28 cellular contexts compared by ENCODE assay signal in genomic region chr2:237763812-237764211, GRCh38. TPM values are rescaled to one million over a fixed set of nuclear protein-coding genes. Genes with fewer than 3 reads are reported as not detected.
DNase-seq lines count a peak whose midpoint lies in the region; ATAC-seq and TF ChIP-seq lines count a peak whose summit lies in the region.
"Had no signal": no experiment of that assay in that cellular context is flagged by ENCODE, and none has a peak within 500 bp of the region (broad histone marks: within the 10 kb centered on the region; RNA-seq: fewer than 3 reads in every experiment).

No MANE protein-coding gene starts in this region.

- H3K36me3 ChIP-seq in CD4-positive, CD25-positive, alpha-beta regulatory T cell (ENCODE audit: control insufficient read depth, insufficient read depth, low read length) = peaks cover 74% of the 10 kb centered on the region
- H3K36me3 ChIP-seq in Panc1 (ENCODE audit: control insufficient read depth, insufficient read depth, low read length) = peaks cover 10% of the 10 kb centered on the region
- peaks cover 31% of the 10 kb centered on the region for H3K36me3 ChIP-seq in BE2C

- no peak overlapping the region for H3K27ac ChIP-seq in CD4-positive, CD25-positive, alpha-beta regulatory T cell (ENCODE audit: insufficient read depth, low read length, poor library complexity, severe bottlenecking)
- no peak overlapping the region for H3K27ac ChIP-seq in Panc1 (ENCODE audit: low read length)
- H3K27ac ChIP-seq: prostate gland had no signal

- no peaks in the 10 kb centered on the region for H3K27me3 Mint-ChIP-seq in activated CD4-positive, alpha-beta T cell treated with anti-CD3 and anti-CD28 coated beads, Interleukin-2, amount 10 ng/mL, durations not matched to agents 24 days and 14 days
- no peaks in the 10 kb centered on the region for H3K27me3 Mint-ChIP-seq in activated CD4-positive, alpha-beta T cell treated with anti-CD3 and anti-CD28 coated beads, Interleukin-2, amount 10 ng/mL, durations not matched to agents 7 days and 5 days
- H3K27me3 Mint-ChIP-seq in CD4-positive, CD25-positive, alpha-beta regulatory T cell = no peaks in the 10 kb centered on the region
- H3K27me3 Mint-ChIP-seq: activated CD8-positive, alpha-beta T cell treated with anti-CD3 and anti-CD28 coated beads for 36 hours; activated naive CD8-positive, alpha-beta T cell treated with anti-CD3 and anti-CD28 coated beads for 36 hours; dendritic cell treated with granulocyte-macrophage colony-stimulating factor and Interleukin-4, amounts not matched to agents 40 ng/mL and 50 ng/mL, for 4 days; stimulated activated memory B cell treated with anti-CD40 and anti-IgM and Interleukin-4, amounts not matched to agents 10 μg/mL and 1 μg/mL and 100 μg/mL, for 72 hours had no signal

- H3K4me1 Mint-ChIP-seq in activated CD4-positive, alpha-beta T cell treated with anti-CD3 and anti-CD28 coated beads, Interleukin-2, amount 10 ng/mL, durations not matched to agents 24 days and 14 days = peaks cover 5% of the 10 kb centered on the region
- no peaks in the 10 kb centered on the region for H3K4me1 Mint-ChIP-seq in activated CD4-positive, alpha-beta T cell treated with anti-CD3 and anti-CD28 coated beads, Interleukin-2, amount 10 ng/mL, durations not matched to agents 7 days and 5 days
- H3K4me1 Mint-ChIP-seq in CD4-positive, CD25-positive, alpha-beta regulatory T cell = peaks cover 0 to 11% (median 7%) of the 10 kb centered on the region in 4 donors
- H3K4me1 Mint-ChIP-seq: activated naive CD8-positive, alpha-beta T cell treated with anti-CD3 and anti-CD28 coated beads for 36 hours; endodermal cell; GM23338; stimulated activated memory B cell treated with anti-CD40 and anti-IgM and Interleukin-4, amounts not matched to agents 10 μg/mL and 1 μg/mL and 100 μg/mL, for 72 hours had no signal

- no peaks in the 10 kb centered on the region for H3K27me3 ChIP-seq in CD4-positive, CD25-positive, alpha-beta regulatory T cell (ENCODE audit: control insufficient read depth, insufficient read depth, low read length)
- H3K27me3 ChIP-seq in Panc1 (ENCODE audit: control insufficient read depth, insufficient read depth, low read length) = no peaks in the 10 kb centered on the region
- no peaks in the 10 kb centered on the region for H3K27me3 ChIP-seq in BE2C

- no peaks in the 10 kb centered on the region for H3K9me3 ChIP-seq in CD4-positive, CD25-positive, alpha-beta regulatory T cell (ENCODE audit: control insufficient read depth in 2 of 2, low read length in 2 of 2)
- H3K9me3 ChIP-seq in Panc1 (ENCODE audit: control insufficient read depth, insufficient read depth, low read depth, low read length) = no peaks in the 10 kb centered on the region
- no peaks in the 10 kb centered on the region for H3K9me3 ChIP-seq in BE2C
- H3K9me3 ChIP-seq: prostate gland had no signal

- CTCF ChIA-PET in activated CD4-positive, alpha-beta T cell treated with anti-CD3 and anti-CD28 coated beads, Interleukin-2, amount 10 ng/mL, durations not matched to agents 7 days and 5 days (lab: Charles Lee) = no interaction called here
- CTCF ChIA-PET in Panc1 (lab: Charles Lee) = no interaction called here

- H3K36me3 Mint-ChIP-seq in activated CD4-positive, alpha-beta T cell treated with anti-CD3 and anti-CD28 coated beads, Interleukin-2, amount 10 ng/mL, durations not matched to agents 24 days and 14 days (ENCODE audit: low read depth) = peaks cover 61% of the 10 kb centered on the region
- H3K36me3 Mint-ChIP-seq in activated CD4-positive, alpha-beta T cell treated with anti-CD3 and anti-CD28 coated beads, Interleukin-2, amount 10 ng/mL, durations not matched to agents 7 days and 5 days (ENCODE audit: low read depth) = peaks cover 51% of the 10 kb centered on the region
- peaks cover 37% of the 10 kb centered on the region for H3K36me3 Mint-ChIP-seq in CD4-positive, CD25-positive, alpha-beta regulatory T cell

- no peak for TF ChIP-seq CTCF in Panc1 (IDR thresholded peaks at IDR 0.05)
- TF ChIP-seq CTCF in BE2C (IDR thresholded peaks at IDR 0.05; ENCODE audit: low read depth, low read length) = no peak

- intact Hi-C loops in activated CD4-positive, alpha-beta T cell treated with anti-CD3 and anti-CD28 coated beads, Interleukin-2, amount 10 ng/mL, durations not matched to agents 24 days and 14 days (cut with micrococcal nuclease) = no loop called here
- intact Hi-C loops in Panc1 (cut with micrococcal nuclease; ENCODE audit: unreplicated experiment) = no loop called here
- intact Hi-C loops in left cardiac atrium (cut with DNase I) = no loop called here

- in situ Hi-C loops in Panc1 (cut with HindIII; ENCODE audit: low pct_unique_long_range_greater_than_20kb, low sequenced_read_pairs) = no loop called here

- H3K4me3 Mint-ChIP-seq in activated CD4-positive, alpha-beta T cell treated with anti-CD3 and anti-CD28 coated beads, Interleukin-2, amount 10 ng/mL, durations not matched to agents 24 days and 14 days = no peak overlapping the region
- H3K4me3 Mint-ChIP-seq in activated CD4-positive, alpha-beta T cell treated with anti-CD3 and anti-CD28 coated beads, Interleukin-2, amount 10 ng/mL, durations not matched to agents 7 days and 5 days = no peak overlapping the region
- no peak overlapping the region for H3K4me3 Mint-ChIP-seq in CD4-positive, CD25-positive, alpha-beta regulatory T cell
- H3K4me3 Mint-ChIP-seq: activated CD8-positive, alpha-beta T cell treated with anti-CD3 and anti-CD28 coated beads for 36 hours; activated naive CD8-positive, alpha-beta T cell treated with anti-CD3 and anti-CD28 coated beads for 36 hours; dendritic cell treated with granulocyte-macrophage colony-stimulating factor and Interleukin-4, amounts not matched to agents 40 ng/mL and 50 ng/mL, for 4 days; endodermal cell; GM23338; HFFc6; mesothelial cell of epicardium; stimulated activated memory B cell treated with anti-CD40 and anti-IgM and Interleukin-4, amounts not matched to agents 10 μg/mL and 1 μg/mL and 100 μg/mL, for 72 hours; T-helper 1 cell treated with Interleukin-12 subunit alpha and Interleukin-12 subunit beta and Interleukin-4 antibody, amounts not matched to agents 30 μg/mL and 1 μg/mL, for 36 hours had no signal

- H3K4me3 ChIP-seq in CD4-positive, CD25-positive, alpha-beta regulatory T cell (ENCODE audit: low read depth, low read length) = no peak overlapping the region
- H3K4me3 ChIP-seq in Panc1 (ENCODE audit: low read depth in 2 of 2, low read length in 2 of 2) (no peak overlapping the region), BE2C (ENCODE audit: low read depth, low read length) (no peak overlapping the region)
- H3K4me3 ChIP-seq: GM23338, K562, prostate gland had no signal

- DNase-seq in activated CD4-positive, alpha-beta T cell treated with anti-CD3 and anti-CD28 coated beads, Interleukin-2, amount 10 ng/mL, durations not matched to agents 24 days and 14 days = no peak
- no peak for DNase-seq in activated CD4-positive, alpha-beta T cell treated with anti-CD3 and anti-CD28 coated beads, Interleukin-2, amount 10 ng/mL, durations not matched to agents 7 days and 5 days
- no peak for DNase-seq in CD4-positive, CD25-positive, alpha-beta regulatory T cell
- DNase-seq in Panc1 (ENCODE audit: low read depth, low spot score) = no peak
- no peak for DNase-seq in left cardiac atrium
- no peak for DNase-seq in NCI-H774 (lab: John Stamatoyannopoulos, UW)
- DNase-seq in BE2C = no peak
- no peak for DNase-seq in stimulated activated CD8-positive, alpha-beta memory T cell treated with anti-CD3 and anti-CD28 coated beads, Interleukin-4, amount 100 ng/mL, for 48 hours
- DNase-seq: activated CD8-positive, alpha-beta T cell treated with anti-CD3 and anti-CD28 coated beads for 36 hours; activated gamma-delta T cell; activated naive CD8-positive, alpha-beta T cell treated with anti-CD3 and anti-CD28 coated beads for 36 hours; endodermal cell; HFFc6; NCI-H1092; NCI-H1694 treated with DMSO at 0.1 percent for 48 hours; NCI-H2171 treated with DMSO at 0.1 percent for 48 hours; NCI-H510A; stimulated activated CD4-positive, alpha-beta T cell treated with anti-CD3 and anti-CD28 coated beads, Interleukin-4, amount 100 ng/mL, for 24 hours had no signal

- no peaks in the 10 kb centered on the region for H3K9me3 Mint-ChIP-seq in activated CD4-positive, alpha-beta T cell treated with anti-CD3 and anti-CD28 coated beads, Interleukin-2, amount 10 ng/mL, durations not matched to agents 24 days and 14 days
- H3K9me3 Mint-ChIP-seq in activated CD4-positive, alpha-beta T cell treated with anti-CD3 and anti-CD28 coated beads, Interleukin-2, amount 10 ng/mL, durations not matched to agents 7 days and 5 days = no peaks in the 10 kb centered on the region
- no peaks in the 10 kb centered on the region for H3K9me3 Mint-ChIP-seq in CD4-positive, CD25-positive, alpha-beta regulatory T cell
- H3K9me3 Mint-ChIP-seq: activated CD8-positive, alpha-beta T cell treated with anti-CD3 and anti-CD28 coated beads for 36 hours; activated naive CD8-positive, alpha-beta T cell treated with anti-CD3 and anti-CD28 coated beads for 36 hours; dendritic cell treated with granulocyte-macrophage colony-stimulating factor and Interleukin-4, amounts not matched to agents 40 ng/mL and 50 ng/mL, for 4 days; endodermal cell; GM23338; HFFc6; mesothelial cell of epicardium; stimulated activated memory B cell treated with anti-CD40 and anti-IgM and Interleukin-4, amounts not matched to agents 10 μg/mL and 1 μg/mL and 100 μg/mL, for 72 hours; T-helper 1 cell treated with Interleukin-12 subunit alpha and Interleukin-12 subunit beta and Interleukin-4 antibody, amounts not matched to agents 30 μg/mL and 1 μg/mL, for 36 hours had no signal

- H3K4me1 ChIP-seq in CD4-positive, CD25-positive, alpha-beta regulatory T cell (ENCODE audit: control insufficient read depth, insufficient read depth, low read length, poor library complexity, severe bottlenecking) = no peaks in the 10 kb centered on the region
- H3K4me1 ChIP-seq in Panc1 (ENCODE audit: control insufficient read depth, insufficient read depth, low read length) (no peaks in the 10 kb centered on the region), BE2C (no peaks in the 10 kb centered on the region)
- H3K4me1 ChIP-seq: prostate gland had no signal

- peak overlapping the region; percentile 51 for H3K27ac Mint-ChIP-seq in activated CD4-positive, alpha-beta T cell treated with anti-CD3 and anti-CD28 coated beads, Interleukin-2, amount 10 ng/mL, durations not matched to agents 24 days and 14 days
- no peak overlapping the region for H3K27ac Mint-ChIP-seq in activated CD4-positive, alpha-beta T cell treated with anti-CD3 and anti-CD28 coated beads, Interleukin-2, amount 10 ng/mL, durations not matched to agents 7 days and 5 days
- H3K27ac Mint-ChIP-seq in CD4-positive, CD25-positive, alpha-beta regulatory T cell = peak overlapping the region in 2 of 3 donors; percentile 46 to 71
- H3K27ac Mint-ChIP-seq: activated CD8-positive, alpha-beta T cell treated with anti-CD3 and anti-CD28 coated beads for 36 hours; activated naive CD8-positive, alpha-beta T cell treated with anti-CD3 and anti-CD28 coated beads for 36 hours; dendritic cell treated with granulocyte-macrophage colony-stimulating factor and Interleukin-4, amounts not matched to agents 40 ng/mL and 50 ng/mL, for 4 days; endodermal cell; GM23338; mesothelial cell of epicardium; stimulated activated memory B cell treated with anti-CD40 and anti-IgM and Interleukin-4, amounts not matched to agents 10 μg/mL and 1 μg/mL and 100 μg/mL, for 72 hours; T-helper 1 cell treated with Interleukin-12 subunit alpha and Interleukin-12 subunit beta and Interleukin-4 antibody, amounts not matched to agents 30 μg/mL and 1 μg/mL, for 36 hours had no signal

- BruUV-seq in Panc1 (replicated peaks; lab: Mats Ljungman, UMichigan) = TSS peak; percentile 87

- POLR2A ChIA-PET in activated CD4-positive, alpha-beta T cell treated with anti-CD3 and anti-CD28 coated beads, Interleukin-2, amount 10 ng/mL, durations not matched to agents 7 days and 5 days (lab: Charles Lee) = no interaction called here
- POLR2A ChIA-PET in Panc1 (lab: Charles Lee) = no interaction called here

- no peak for ATAC-seq in CD4-positive, CD25-positive, alpha-beta regulatory T cell (ENCODE audit: low read depth in 2 of 2)
- ATAC-seq in Panc1 (no peak), left cardiac atrium (peak; percentile 70 to 80)
- ATAC-seq: activated CD4-positive, CD25-positive, alpha-beta regulatory T cell treated with anti-CD3 and anti-CD28 coated beads, Interleukin-2, amount 50 U/mL, for 24 hours; activated CD8-positive, alpha-beta T cell treated with anti-CD3 and anti-CD28 coated beads for 36 hours; esophagus mucosa; GM23338; K562; SK-N-SH treated with all-trans-retinoic acid at 6 μM for 48 hours; stimulated activated memory B cell treated with anti-CD40 and anti-IgM and Interleukin-4, amounts not matched to agents 10 μg/mL and 1 μg/mL and 100 μg/mL, for 72 hours had no signal

RNA-seq across cellular contexts. Expression of gene RBM44, which starts 34.8 kb away (rescaled TPM):
- total RNA-seq in activated CD4-positive, alpha-beta T cell treated with anti-CD3 and anti-CD28 coated beads, Interleukin-2, amount 10 ng/mL, durations not matched to agents 24 days and 14 days = 0.42 and 0.57 TPM in 2 replicates
- 1 to 10 TPM; 1.3 to 1.4 TPM for total RNA-seq in activated CD4-positive, alpha-beta T cell treated with anti-CD3 and anti-CD28 coated beads, Interleukin-2, amount 10 ng/mL, durations not matched to agents 7 days and 5 days
- 4.5 TPM for total RNA-seq in CD4-positive, CD25-positive, alpha-beta regulatory T cell
- polyA plus RNA-seq in CD4-positive, CD25-positive, alpha-beta regulatory T cell = under 1 TPM in 2 of 4 donors, not detected in 2; 0.21 to 0.28 TPM
- total RNA-seq in Panc1 (2021; ENCODE audit: unreplicated experiment) (0.90 TPM), left cardiac atrium (under 1 TPM; 0.38 to 0.47 TPM)
- 0.29 TPM for polyA plus RNA-seq in Panc1 (2012; ENCODE audit: insufficient read length)
- polyA plus RNA-seq in BE2C (2012; ENCODE audit: insufficient read depth, insufficient read length, low read depth) = 0.22 TPM

Comparison
In these comparisons a context has a peak if more than half of its experiments do, and no peak if none do; other contexts are left out.
1. ATAC-seq: peak in left cardiac atrium (2 of 2); none in CD4-positive, CD25-positive, alpha-beta regulatory T cell (0 of 2) and Panc1 (single experiment).